16 cellular contexts compared by ENCODE assay signal in the genomic region with DNA sequence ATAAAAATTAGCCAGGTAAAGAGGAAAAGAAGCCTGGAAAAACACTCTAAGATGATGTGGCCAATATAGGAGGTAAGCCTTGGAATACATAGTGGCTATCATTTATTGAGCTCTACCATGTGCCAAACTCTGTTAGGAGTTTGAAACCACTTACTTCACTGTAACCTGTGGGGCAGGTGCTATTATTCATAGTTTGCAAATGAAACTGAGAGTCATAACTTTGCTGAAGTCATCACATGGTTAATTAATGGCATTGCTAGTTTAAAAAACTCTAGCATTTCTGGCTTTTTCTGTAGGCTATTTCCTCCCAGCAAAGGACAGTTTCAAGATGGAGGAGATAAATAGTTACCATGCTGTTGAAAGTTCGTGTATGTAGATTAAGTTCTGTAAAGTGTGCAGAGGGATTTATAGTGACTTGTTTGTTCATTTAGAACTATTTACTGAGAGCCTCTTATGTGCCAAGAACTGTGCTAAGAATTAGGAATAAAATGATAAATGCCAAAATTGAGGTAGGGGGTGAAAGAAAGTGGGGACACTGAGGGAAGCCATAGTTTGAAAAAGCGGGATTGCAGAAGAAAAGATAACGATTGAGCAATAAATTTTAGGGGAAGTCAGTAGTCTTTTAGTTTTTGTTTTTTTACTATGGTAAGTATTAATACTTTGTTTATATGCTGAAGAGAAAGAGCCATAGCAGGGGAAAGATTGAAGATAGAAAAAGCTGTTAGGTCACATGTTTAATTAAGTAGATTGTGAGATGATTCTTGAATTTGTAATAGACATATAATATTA. TPM values are rescaled to one million over a fixed set of nuclear protein-coding genes. Genes with fewer than 3 reads are reported as not detected.
DNase-seq lines count a peak whose midpoint lies in the region; ATAC-seq, FAIRE-seq and TF ChIP-seq lines count a peak whose summit lies in the region.
"Had no signal": no experiment of that assay in that cellular context is flagged by ENCODE, and none has a peak within 500 bp of the region (broad histone marks: within the 10 kb centered on the region; RNA-seq: fewer than 3 reads in every experiment).

No MANE protein-coding gene starts in this region.

- no peak overlapping the region for H3K4me3 ChIP-seq in astrocyte (ENCODE audit: insufficient read depth, low read depth, low read length)
- H3K4me3 ChIP-seq: BLaER1 had no signal

- H3K27me3 ChIP-seq in astrocyte (ENCODE audit: insufficient read depth, low read length) = no peaks in the 10 kb centered on the region
- H3K27me3 ChIP-seq: BLaER1 had no signal

- peaks cover 4% of the 10 kb centered on the region for H3K36me3 Mint-ChIP-seq in astrocyte (ENCODE audit: low read depth, unreplicated experiment)

- DNase-seq in astrocyte (ENCODE audit: low read depth) (no peak), RWPE1 (ENCODE audit: low spot score) (no peak), AG08395 (ENCODE audit: low spot score) (no peak)
- DNase-seq in stimulated activated CD8-positive, alpha-beta memory T cell treated with anti-CD3 and anti-CD28 coated beads, Interleukin-4, amount 100 ng/mL, for 48 hours = no peak
- DNase-seq: activated CD4-positive, alpha-beta T cell treated with anti-CD3 and anti-CD28 coated beads, Interleukin-2, amount 10 ng/mL, durations not matched to agents 24 days and 14 days; activated naive CD8-positive, alpha-beta T cell treated with anti-CD3 and anti-CD28 coated beads, Interleukin-2, amount 50 U/mL, for 24 hours; activated T-cell treated with anti-CD3 and anti-CD28 coated beads, Interleukin-2, amount 50 U/mL, for 1 hour; central memory CD4-positive, alpha-beta T cell; DMS153; NCI-H2081 treated with DMSO at 0.1 percent for 48 hours; SHP77 treated with DMSO at 0.1 percent for 48 hours had no signal

- H3K4me1 Mint-ChIP-seq in astrocyte (ENCODE audit: low read depth, unreplicated experiment) = peaks cover 15% of the 10 kb centered on the region

- H3K27ac ChIP-seq in astrocyte (ENCODE audit: low read depth, low read length) (no peak overlapping the region), RWPE1 (no peak overlapping the region)
- H3K27ac ChIP-seq: BLaER1 had no signal

- peaks cover 5% of the 10 kb centered on the region for H3K79me2 ChIP-seq in astrocyte (ENCODE audit: insufficient read depth, low read length)

- CTCF ChIA-PET in RWPE1 (lab: Yijun Ruan, JAX) = interaction anchor here (0.5 kb wide), 1 partner anchor 23 kb away, joined by 3 read pairs; no protein-coding TSS in a partner anchor

- H3K9me3 ChIP-seq in astrocyte (ENCODE audit: insufficient read depth, low read depth, low read length) = no peaks in the 10 kb centered on the region
- H3K9me3 ChIP-seq: BLaER1 had no signal

- no peak overlapping the region for H3K4me2 ChIP-seq in astrocyte (ENCODE audit: low read length)
- H3K4me2 ChIP-seq: BLaER1 had no signal

- H3K4me3 Mint-ChIP-seq in astrocyte (ENCODE audit: unreplicated experiment) = no peak overlapping the region
- H3K4me3 Mint-ChIP-seq: activated CD4-positive, alpha-beta T cell treated with anti-CD3 and anti-CD28 coated beads, Interleukin-2, amount 10 ng/mL, durations not matched to agents 24 days and 14 days; activated naive CD8-positive, alpha-beta T cell treated with anti-CD3 and anti-CD28 coated beads, Interleukin-2, amount 50 U/mL, for 24 hours; nephron had no signal

- H3K9ac ChIP-seq in astrocyte (ENCODE audit: low read length) = no peak overlapping the region
- H3K9ac ChIP-seq: BLaER1 had no signal

- H4K20me1 ChIP-seq in astrocyte (ENCODE audit: insufficient read depth, low read length) = peaks cover 3% of the 10 kb centered on the region
- H4K20me1 ChIP-seq: BLaER1 had no signal

- no peaks in the 10 kb centered on the region for H3K9me3 Mint-ChIP-seq in astrocyte (ENCODE audit: unreplicated experiment)
- H3K9me3 Mint-ChIP-seq: activated naive CD8-positive, alpha-beta T cell treated with anti-CD3 and anti-CD28 coated beads, Interleukin-2, amount 50 U/mL, for 24 hours; nephron had no signal

- peak; percentile 37 for FAIRE-seq in astrocyte (lab: Jason Lieb, UNC)

- peak; percentile 79 for ATAC-seq in GM18870 (IDR thresholded peaks at IDR 0.05; ENCODE audit: unreplicated experiment)
- peak; percentile 77 for ATAC-seq in GM21447 (IDR thresholded peaks at IDR 0.05; ENCODE audit: unreplicated experiment)
- ATAC-seq in HG03175 (IDR thresholded peaks at IDR 0.05; ENCODE audit: unreplicated experiment) = peak; percentile 81
- ATAC-seq: activated naive CD8-positive, alpha-beta T cell treated with anti-CD3 and anti-CD28 coated beads, Interleukin-2, amount 50 U/mL, for 24 hours had no signal

- H3K36me3 ChIP-seq in astrocyte (ENCODE audit: insufficient read depth, low read length) = no peaks in the 10 kb centered on the region

- TF ChIP-seq CTCF in astrocyte (IDR thresholded peaks at IDR 0.05; ENCODE audit: insufficient read depth, low read depth, low read length) = no peak
- no peak for TF ChIP-seq CTCF in RWPE1 (conservative IDR thresholded peaks at IDR 0.05; ENCODE audit: low read depth)

- H3K4me1 ChIP-seq in astrocyte (ENCODE audit: insufficient read depth, low read length) = no peaks in the 10 kb centered on the region
- H3K4me1 ChIP-seq: BLaER1 had no signal

- H2AFZ ChIP-seq in astrocyte (ENCODE audit: low read depth, low read length) = no peak overlapping the region

- no peak overlapping the region for H3K27ac Mint-ChIP-seq in astrocyte (ENCODE audit: unreplicated experiment)
- H3K27ac Mint-ChIP-seq: activated CD4-positive, alpha-beta T cell treated with anti-CD3 and anti-CD28 coated beads, Interleukin-2, amount 10 ng/mL, durations not matched to agents 24 days and 14 days; activated naive CD8-positive, alpha-beta T cell treated with anti-CD3 and anti-CD28 coated beads, Interleukin-2, amount 50 U/mL, for 24 hours; nephron had no signal

- H3K27me3 Mint-ChIP-seq in astrocyte (ENCODE audit: low read depth, unreplicated experiment) = no peaks in the 10 kb centered on the region
- H3K27me3 Mint-ChIP-seq: activated CD4-positive, alpha-beta T cell treated with anti-CD3 and anti-CD28 coated beads, Interleukin-2, amount 10 ng/mL, durations not matched to agents 24 days and 14 days; activated naive CD8-positive, alpha-beta T cell treated with anti-CD3 and anti-CD28 coated beads, Interleukin-2, amount 50 U/mL, for 24 hours had no signal

- POLR2A ChIA-PET in RWPE1 (lab: Yijun Ruan, JAX; ENCODE audit: low non-redundant PET) = no interaction called here

RNA-seq across cellular contexts. Expression of a gene that starts 57.2 kb away (rescaled TPM):
- 31.3 and 34.7 TPM in 2 replicates for total RNA-seq in astrocyte
